ENCODE assay signal across 37 cellular contexts in genomic region chr10:132946311-132946710, GRCh38. TPM values are rescaled to one million over a fixed set of nuclear protein-coding genes. Genes with fewer than 3 reads are reported as not detected.
"Had no signal": no experiment of that assay in that cellular context is flagged by ENCODE, and none has a peak within 500 bp of the region (broad histone marks: within the 10 kb centered on the region; RNA-seq: fewer than 3 reads in every experiment).

No MANE protein-coding gene starts in this region.

- H3K36me3 Mint-ChIP-seq: activated CD4-positive, alpha-beta memory T cell treated with anti-CD3 and anti-CD28 coated beads for 36 hours; activated naive CD8-positive, alpha-beta T cell treated with anti-CD3 and anti-CD28 coated beads for 36 hours; T-cell had no signal

- H3K36me3 ChIP-seq: cardiac muscle cell, MG63, Peyer's patch had no signal

- H3K27ac Mint-ChIP-seq: activated B cell treated with CpG ODN at 0.5 μM for 24 hours; activated CD4-positive, alpha-beta memory T cell treated with anti-CD3 and anti-CD28 coated beads for 36 hours; activated naive CD8-positive, alpha-beta T cell treated with anti-CD3 and anti-CD28 coated beads for 36 hours; activated T-helper 1 cell treated with anti-CD3 and anti-CD28 coated beads, Interleukin-12 subunit alpha, Interleukin-12 subunit beta, Interleukin-2, Interleukin-4 antibody, amounts not matched to agents 30 ng/mL and 10 ng/mL and 1 ng/mL, durations not matched to agents 14 hours and 24 hours and 36 hours; T-cell had no signal

- DNase-seq: activated B cell treated with CpG ODN at 0.5 μM for 24 hours; activated CD4-positive, alpha-beta memory T cell treated with anti-CD3 and anti-CD28 coated beads for 36 hours; activated CD4-positive, alpha-beta T cell treated with anti-CD3 and anti-CD28 coated beads for 4 hours; activated CD4-positive, alpha-beta T cell treated with anti-CD3 and anti-CD28 coated beads, Interleukin-2, amount 50 U/mL, for 1 hour; activated CD8-positive, alpha-beta memory T cell treated with anti-CD3 and anti-CD28 coated beads, Interleukin-2, amount 50 U/mL, for 4 hours; activated naive CD4-positive, alpha-beta T cell; activated naive CD4-positive, alpha-beta T cell treated with anti-CD3 and anti-CD28 coated beads, Interleukin-2, amount 50 U/mL, for 16 hours; activated naive CD8-positive, alpha-beta T cell treated with anti-CD3 and anti-CD28 coated beads for 36 hours; activated T-cell treated with anti-CD3 and anti-CD28 coated beads for 4 hours; activated T-cell treated with anti-CD3 and anti-CD28 coated beads, Interleukin-2, amount 50 U/mL, for 4 hours; amniotic stem cell; Kasumi-1; KG1; MG63; NCI-H1048; NCI-H1105 treated with DMSO at 0.1 percent for 48 hours; NCI-H1436; NCI-H1694; NCI-H1930; NCI-H2081 treated with DMSO at 0.1 percent for 48 hours; NCI-H226; NCI-H446 treated with DMSO at 0.1 percent for 48 hours; NCI-H524; NCI-H69; PC-3; RPMI8226; SIG-M5; T-helper 2 cell; T-helper 9 cell had no signal

- ATAC-seq: activated T-cell treated with anti-CD3 and anti-CD28 coated beads, Interleukin-2, amount 50 U/mL, for 4 hours; PC-3; SK-N-SH treated with all-trans-retinoic acid at 6 μM for 48 hours; T-cell had no signal

- H3K9me3 ChIP-seq: MG63, Peyer's patch had no signal

- H3K9me3 Mint-ChIP-seq: activated B cell treated with CpG ODN at 0.5 μM for 24 hours; activated CD4-positive, alpha-beta memory T cell treated with anti-CD3 and anti-CD28 coated beads for 36 hours; activated naive CD8-positive, alpha-beta T cell treated with anti-CD3 and anti-CD28 coated beads for 36 hours; activated T-cell treated with anti-CD3 and anti-CD28 coated beads, Interleukin-2, amount 50 U/mL, for 4 hours; activated T-helper 1 cell treated with anti-CD3 and anti-CD28 coated beads, Interleukin-12 subunit alpha, Interleukin-12 subunit beta, Interleukin-2, Interleukin-4 antibody, amounts not matched to agents 30 ng/mL and 10 ng/mL and 1 ng/mL, durations not matched to agents 14 hours and 24 hours and 36 hours; T-cell had no signal

- H3K4me3 ChIP-seq: cardiac muscle cell, MG63, Peyer's patch had no signal

- H3K27ac ChIP-seq: cardiac muscle cell, Peyer's patch, VCaP had no signal

- H3K4me3 Mint-ChIP-seq: activated B cell treated with CpG ODN at 0.5 μM for 24 hours; activated CD4-positive, alpha-beta memory T cell treated with anti-CD3 and anti-CD28 coated beads for 36 hours; activated naive CD8-positive, alpha-beta T cell treated with anti-CD3 and anti-CD28 coated beads for 36 hours; activated T-cell treated with anti-CD3 and anti-CD28 coated beads, Interleukin-2, amount 50 U/mL, for 4 hours; activated T-helper 1 cell treated with anti-CD3 and anti-CD28 coated beads, Interleukin-12 subunit alpha, Interleukin-12 subunit beta, Interleukin-2, Interleukin-4 antibody, amounts not matched to agents 30 ng/mL and 10 ng/mL and 1 ng/mL, durations not matched to agents 14 hours and 24 hours and 36 hours; T-cell had no signal

RNA-seq across cellular contexts. Expression of gene CFAP46, which starts 3.9 kb away (rescaled TPM):
- total RNA-seq: activated T-helper 1 cell treated with anti-CD3 and anti-CD28 coated beads, Interleukin-12 subunit alpha, Interleukin-12 subunit beta, Interleukin-2, Interleukin-4 antibody, amounts not matched to agents 30 ng/mL and 10 ng/mL and 1 ng/mL, durations not matched to agents 14 hours and 24 hours and 36 hours; Peyer's patch; SK-MEL-5; T-cell had no signal
- polyA plus RNA-seq: aorta had no signal
